1 cellular context compared by ENCODE assay signal in the genomic region with DNA sequence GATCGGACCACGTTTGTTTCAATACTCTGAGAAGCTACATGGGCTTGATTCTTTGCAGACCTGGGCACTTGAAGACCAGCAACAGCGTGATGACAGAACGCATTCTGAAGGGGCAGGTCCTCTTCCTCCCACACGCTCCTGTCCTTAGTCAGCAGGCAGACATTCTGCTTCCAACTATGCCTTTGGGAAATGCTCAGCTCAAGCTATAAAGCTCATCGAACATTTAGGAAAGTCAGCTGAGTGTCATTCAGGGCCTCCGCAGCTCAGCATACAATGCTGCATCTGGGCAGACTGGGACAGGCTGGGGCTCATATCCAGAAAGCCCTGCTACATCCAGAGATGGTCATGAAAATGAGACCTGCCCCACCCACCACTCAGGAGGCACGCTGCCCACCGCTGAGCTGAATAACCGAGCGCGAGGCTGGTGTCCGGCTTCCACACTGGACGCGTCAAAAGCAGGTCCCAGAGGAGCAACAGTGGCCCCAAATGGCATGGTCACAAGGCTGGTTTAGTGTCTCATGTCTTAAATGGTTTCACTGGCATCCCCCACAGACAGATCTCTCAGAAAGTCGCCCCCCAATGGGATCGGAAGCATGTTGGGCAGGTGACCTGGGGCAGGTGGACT.
TF ChIP-seq lines count a peak whose summit lies in the region.

No MANE protein-coding gene starts in this region.

TF ChIP-seq in WTC11, 78 proteins besides CTCF, POLR2A, EP300 and RAD21:
- TF ChIP-seq GTF2I (CRISPR knock-in tag; conservative IDR thresholded peaks at IDR 0.05) (no peak), ZNF317 (CRISPR knock-in tag; IDR thresholded peaks at IDR 0.05; ENCODE audit: borderline replicate concordance, low read depth) (no peak), ATF1 (CRISPR knock-in tag; IDR thresholded peaks at IDR 0.05) (no peak)
- TF ChIP-seq, protein P1, sequence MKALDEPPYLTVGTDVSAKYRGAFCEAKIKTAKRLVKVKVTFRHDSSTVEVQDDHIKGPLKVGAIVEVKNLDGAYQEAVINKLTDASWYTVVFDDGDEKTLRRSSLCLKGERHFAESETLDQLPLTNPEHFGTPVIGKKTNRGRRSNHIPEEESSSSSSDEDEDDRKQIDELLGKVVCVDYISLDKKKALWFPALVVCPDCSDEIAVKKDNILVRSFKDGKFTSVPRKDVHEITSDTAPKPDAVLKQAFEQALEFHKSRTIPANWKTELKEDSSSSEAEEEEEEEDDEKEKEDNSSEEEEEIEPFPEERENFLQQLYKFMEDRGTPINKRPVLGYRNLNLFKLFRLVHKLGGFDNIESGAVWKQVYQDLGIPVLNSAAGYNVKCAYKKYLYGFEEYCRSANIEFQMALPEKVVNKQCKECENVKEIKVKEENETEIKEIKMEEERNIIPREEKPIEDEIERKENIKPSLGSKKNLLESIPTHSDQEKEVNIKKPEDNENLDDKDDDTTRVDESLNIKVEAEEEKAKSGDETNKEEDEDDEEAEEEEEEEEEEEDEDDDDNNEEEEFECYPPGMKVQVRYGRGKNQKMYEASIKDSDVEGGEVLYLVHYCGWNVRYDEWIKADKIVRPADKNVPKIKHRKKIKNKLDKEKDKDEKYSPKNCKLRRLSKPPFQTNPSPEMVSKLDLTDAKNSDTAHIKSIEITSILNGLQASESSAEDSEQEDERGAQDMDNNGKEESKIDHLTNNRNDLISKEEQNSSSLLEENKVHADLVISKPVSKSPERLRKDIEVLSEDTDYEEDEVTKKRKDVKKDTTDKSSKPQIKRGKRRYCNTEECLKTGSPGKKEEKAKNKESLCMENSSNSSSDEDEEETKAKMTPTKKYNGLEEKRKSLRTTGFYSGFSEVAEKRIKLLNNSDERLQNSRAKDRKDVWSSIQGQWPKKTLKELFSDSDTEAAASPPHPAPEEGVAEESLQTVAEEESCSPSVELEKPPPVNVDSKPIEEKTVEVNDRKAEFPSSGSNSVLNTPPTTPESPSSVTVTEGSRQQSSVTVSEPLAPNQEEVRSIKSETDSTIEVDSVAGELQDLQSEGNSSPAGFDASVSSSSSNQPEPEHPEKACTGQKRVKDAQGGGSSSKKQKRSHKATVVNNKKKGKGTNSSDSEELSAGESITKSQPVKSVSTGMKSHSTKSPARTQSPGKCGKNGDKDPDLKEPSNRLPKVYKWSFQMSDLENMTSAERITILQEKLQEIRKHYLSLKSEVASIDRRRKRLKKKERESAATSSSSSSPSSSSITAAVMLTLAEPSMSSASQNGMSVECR (CRISPR knock-in tag; IDR thresholded peaks at IDR 0.05; ENCODE audit: borderline replicate concordance): no peak
- TF ChIP-seq, protein P2, sequence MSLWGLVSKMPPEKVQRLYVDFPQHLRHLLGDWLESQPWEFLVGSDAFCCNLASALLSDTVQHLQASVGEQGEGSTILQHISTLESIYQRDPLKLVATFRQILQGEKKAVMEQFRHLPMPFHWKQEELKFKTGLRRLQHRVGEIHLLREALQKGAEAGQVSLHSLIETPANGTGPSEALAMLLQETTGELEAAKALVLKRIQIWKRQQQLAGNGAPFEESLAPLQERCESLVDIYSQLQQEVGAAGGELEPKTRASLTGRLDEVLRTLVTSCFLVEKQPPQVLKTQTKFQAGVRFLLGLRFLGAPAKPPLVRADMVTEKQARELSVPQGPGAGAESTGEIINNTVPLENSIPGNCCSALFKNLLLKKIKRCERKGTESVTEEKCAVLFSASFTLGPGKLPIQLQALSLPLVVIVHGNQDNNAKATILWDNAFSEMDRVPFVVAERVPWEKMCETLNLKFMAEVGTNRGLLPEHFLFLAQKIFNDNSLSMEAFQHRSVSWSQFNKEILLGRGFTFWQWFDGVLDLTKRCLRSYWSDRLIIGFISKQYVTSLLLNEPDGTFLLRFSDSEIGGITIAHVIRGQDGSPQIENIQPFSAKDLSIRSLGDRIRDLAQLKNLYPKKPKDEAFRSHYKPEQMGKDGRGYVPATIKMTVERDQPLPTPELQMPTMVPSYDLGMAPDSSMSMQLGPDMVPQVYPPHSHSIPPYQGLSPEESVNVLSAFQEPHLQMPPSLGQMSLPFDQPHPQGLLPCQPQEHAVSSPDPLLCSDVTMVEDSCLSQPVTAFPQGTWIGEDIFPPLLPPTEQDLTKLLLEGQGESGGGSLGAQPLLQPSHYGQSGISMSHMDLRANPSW (CRISPR knock-in tag; conservative IDR thresholded peaks at IDR 0.05; ENCODE audit: low read depth): no peak
- TF ChIP-seq, protein P3, sequence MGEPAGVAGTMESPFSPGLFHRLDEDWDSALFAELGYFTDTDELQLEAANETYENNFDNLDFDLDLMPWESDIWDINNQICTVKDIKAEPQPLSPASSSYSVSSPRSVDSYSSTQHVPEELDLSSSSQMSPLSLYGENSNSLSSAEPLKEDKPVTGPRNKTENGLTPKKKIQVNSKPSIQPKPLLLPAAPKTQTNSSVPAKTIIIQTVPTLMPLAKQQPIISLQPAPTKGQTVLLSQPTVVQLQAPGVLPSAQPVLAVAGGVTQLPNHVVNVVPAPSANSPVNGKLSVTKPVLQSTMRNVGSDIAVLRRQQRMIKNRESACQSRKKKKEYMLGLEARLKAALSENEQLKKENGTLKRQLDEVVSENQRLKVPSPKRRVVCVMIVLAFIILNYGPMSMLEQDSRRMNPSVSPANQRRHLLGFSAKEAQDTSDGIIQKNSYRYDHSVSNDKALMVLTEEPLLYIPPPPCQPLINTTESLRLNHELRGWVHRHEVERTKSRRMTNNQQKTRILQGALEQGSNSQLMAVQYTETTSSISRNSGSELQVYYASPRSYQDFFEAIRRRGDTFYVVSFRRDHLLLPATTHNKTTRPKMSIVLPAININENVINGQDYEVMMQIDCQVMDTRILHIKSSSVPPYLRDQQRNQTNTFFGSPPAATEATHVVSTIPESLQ (CRISPR knock-in tag; IDR thresholded peaks at IDR 0.05): no peak
- TF ChIP-seq, protein P4, sequence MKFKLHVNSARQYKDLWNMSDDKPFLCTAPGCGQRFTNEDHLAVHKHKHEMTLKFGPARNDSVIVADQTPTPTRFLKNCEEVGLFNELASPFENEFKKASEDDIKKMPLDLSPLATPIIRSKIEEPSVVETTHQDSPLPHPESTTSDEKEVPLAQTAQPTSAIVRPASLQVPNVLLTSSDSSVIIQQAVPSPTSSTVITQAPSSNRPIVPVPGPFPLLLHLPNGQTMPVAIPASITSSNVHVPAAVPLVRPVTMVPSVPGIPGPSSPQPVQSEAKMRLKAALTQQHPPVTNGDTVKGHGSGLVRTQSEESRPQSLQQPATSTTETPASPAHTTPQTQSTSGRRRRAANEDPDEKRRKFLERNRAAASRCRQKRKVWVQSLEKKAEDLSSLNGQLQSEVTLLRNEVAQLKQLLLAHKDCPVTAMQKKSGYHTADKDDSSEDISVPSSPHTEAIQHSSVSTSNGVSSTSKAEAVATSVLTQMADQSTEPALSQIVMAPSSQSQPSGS (CRISPR knock-in tag; IDR thresholded peaks at IDR 0.05; ENCODE audit: borderline replicate concordance, low read depth): no peak
TF ChIP-seq in WTC11: peak in this region for 0.
